Comparison of ENCODE assay signal across 1 cellular context in the genomic region with DNA sequence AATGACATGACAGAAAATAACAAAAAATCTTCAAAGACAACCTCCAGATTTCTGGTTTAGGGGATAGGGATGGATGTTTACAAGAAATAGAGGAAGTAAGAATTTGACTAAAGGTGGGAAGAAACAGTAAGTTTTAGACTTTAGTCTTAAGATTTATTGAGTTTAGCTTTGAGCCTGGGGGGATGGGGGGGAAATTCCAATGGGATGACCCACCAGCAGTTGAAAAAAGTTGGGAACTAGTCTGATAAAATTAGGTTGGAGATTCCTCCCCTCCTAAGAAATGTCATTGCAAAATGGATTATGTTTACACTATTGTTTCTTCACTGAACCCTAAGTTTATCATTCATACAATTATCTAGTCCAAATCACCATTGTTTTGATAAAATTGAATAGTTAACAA.
TF ChIP-seq lines count a peak whose summit lies in the region.

No MANE protein-coding gene starts in this region.

TF ChIP-seq in endothelial cell of umbilical vein, 7 proteins besides CTCF, POLR2A, EP300 and RAD21:
- TF ChIP-seq MAX (IDR thresholded peaks at IDR 0.05; ENCODE audit: insufficient read depth, insufficient read length) (no peak), FOS (IDR thresholded peaks at IDR 0.05; ENCODE audit: borderline replicate concordance, insufficient read depth, low read length) (peak; percentile 38)
